In genomic region chr6:115004982-115005381, GRCh38 we compare ENCODE assay signal across 1 cellular context.
TF ChIP-seq lines count a peak whose summit lies in the region.

No MANE protein-coding gene starts in this region.

TF ChIP-seq in GM23338, 12 proteins besides CTCF, POLR2A, EP300 and RAD21 (continued from another document):
- TF ChIP-seq, protein P1, sequence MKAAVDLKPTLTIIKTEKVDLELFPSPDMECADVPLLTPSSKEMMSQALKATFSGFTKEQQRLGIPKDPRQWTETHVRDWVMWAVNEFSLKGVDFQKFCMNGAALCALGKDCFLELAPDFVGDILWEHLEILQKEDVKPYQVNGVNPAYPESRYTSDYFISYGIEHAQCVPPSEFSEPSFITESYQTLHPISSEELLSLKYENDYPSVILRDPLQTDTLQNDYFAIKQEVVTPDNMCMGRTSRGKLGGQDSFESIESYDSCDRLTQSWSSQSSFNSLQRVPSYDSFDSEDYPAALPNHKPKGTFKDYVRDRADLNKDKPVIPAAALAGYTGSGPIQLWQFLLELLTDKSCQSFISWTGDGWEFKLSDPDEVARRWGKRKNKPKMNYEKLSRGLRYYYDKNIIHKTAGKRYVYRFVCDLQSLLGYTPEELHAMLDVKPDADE (IDR thresholded peaks at IDR 0.05), result no peak
- no peak for TF ChIP-seq ZNF114 (CRISPR knock-in tag; IDR thresholded peaks at IDR 0.05)
